Comparison of ENCODE assay signal across 33 cellular contexts in genomic region chr20:33303595-33303994, GRCh38. TPM values are rescaled to one million over a fixed set of nuclear protein-coding genes. Genes with fewer than 3 reads are reported as not detected.
"Had no signal": no experiment of that assay in that cellular context is flagged by ENCODE, and none has a peak within 500 bp of the region (broad histone marks: within the 10 kb centered on the region; RNA-seq: fewer than 3 reads in every experiment).

No MANE protein-coding gene starts in this region.

- H3K79me2 ChIP-seq: parathyroid adenoma had no signal

- H3K9ac ChIP-seq: neural progenitor cell, parathyroid adenoma had no signal

- ATAC-seq: naive thymus-derived CD8-positive, alpha-beta T cell; psoas muscle; right cardiac atrium; sciatic nerve; stimulated activated memory B cell treated with anti-CD40 and anti-IgM and Interleukin-4, amounts not matched to agents 10 μg/mL and 1 μg/mL and 100 μg/mL, for 72 hours; stimulated activated naive CD8-positive, alpha-beta T cell treated with anti-CD3 and anti-CD28 coated beads, Interleukin-15, amount 100 ng/mL, for 72 hours; stimulated activated naive CD8-positive, alpha-beta T cell treated with anti-CD3 and anti-CD28 coated beads, Interleukin-15, Interleukin-2, amounts not matched to agents 100 U/mL and 50 U/mL, for 24 hours; upper lobe of right lung had no signal

- H3K4me1 ChIP-seq: neural progenitor cell, parathyroid adenoma, psoas muscle, suprapubic skin, testis, upper lobe of right lung, uterus had no signal

- H3K4me3 ChIP-seq: neural progenitor cell, ovary, psoas muscle, skin epidermis, smooth muscle cell, spleen, suprapubic skin, testis, tibial artery, transverse colon, upper lobe of right lung, uterus had no signal

- H3K36me3 ChIP-seq: neural progenitor cell, ovary, spleen, suprapubic skin, tibial artery, transverse colon, upper lobe of right lung, uterus had no signal

- DNase-seq: naive thymus-derived CD8-positive, alpha-beta T cell; nephron progenitor cell; occipital lobe; ovary; psoas muscle; right cardiac atrium; spleen; stimulated activated CD4-positive, alpha-beta T cell treated with anti-CD3 and anti-CD28 coated beads, Interleukin-12 subunit alpha, Interleukin-12 subunit beta, amount 100 ng/mL, for 4 hours; stimulated activated CD4-positive, alpha-beta T cell treated with anti-CD3 and anti-CD28 coated beads, Interleukin-1b, Interleukin-23, amount 100 ng/mL, for 48 hours; stimulated activated CD4-positive, alpha-beta T cell treated with anti-CD3 and anti-CD28 coated beads, Interleukin-4, amount 100 ng/mL, for 1 hour; stimulated activated CD4-positive, alpha-beta T cell treated with anti-CD3 and anti-CD28 coated beads, Interleukin-4, amount 100 ng/mL, for 4 hours; stimulated activated CD8-positive, alpha-beta memory T cell treated with anti-CD3 and anti-CD28 coated beads, Interleukin-4, amount 100 ng/mL, for 48 hours; stimulated activated naive CD4-positive, alpha-beta T cell; stimulated activated naive CD8-positive, alpha-beta T cell treated with anti-CD3 and anti-CD28 coated beads, Interleukin-15, amount 100 ng/mL, for 72 hours; stimulated activated naive CD8-positive, alpha-beta T cell treated with anti-CD3 and anti-CD28 coated beads, Interleukin-15, Interleukin-2, amounts not matched to agents 100 U/mL and 50 U/mL, for 24 hours; substantia nigra; testis; tibial artery; transverse colon; upper lobe of right lung; uterus had no signal

- H2AFZ ChIP-seq: neural progenitor cell, parathyroid adenoma had no signal

- H3K9me3 ChIP-seq: ovary, psoas muscle, spleen, suprapubic skin, testis, tibial artery, transverse colon, upper lobe of right lung, uterus had no signal

- H3K4me2 ChIP-seq: neural progenitor cell, smooth muscle cell had no signal

- H3K27me3 ChIP-seq: ovary, testis, uterus had no signal

- H3K27ac ChIP-seq: neural progenitor cell, ovary, parathyroid adenoma, psoas muscle, skin epidermis, spleen, suprapubic skin, testis, tibial artery, transverse colon, upper lobe of right lung, uterus had no signal

RNA-seq across cellular contexts. Expression of gene BPIFB1, which starts 20.6 kb away (rescaled TPM):
- total RNA-seq: naive thymus-derived CD8-positive, alpha-beta T cell; natural killer cell treated with Interleukin-12 subunit alpha and Interleukin-12 subunit beta and Interleukin-15 and Interleukin-18, amount 100 ng/mL, for 72 hours; occipital lobe; osteoblast; progenitor cell of endocrine pancreas; psoas muscle; renal cortical epithelial cell; right cardiac atrium; smooth muscle cell; spleen; suprapubic skin; transverse colon; urinary bladder had no signal
- polyA plus RNA-seq: naive thymus-derived CD8-positive, alpha-beta T cell; ovary; right cardiac atrium; smooth muscle cell; urinary bladder had no signal
